9 cellular contexts compared by ENCODE assay signal in the genomic region with DNA sequence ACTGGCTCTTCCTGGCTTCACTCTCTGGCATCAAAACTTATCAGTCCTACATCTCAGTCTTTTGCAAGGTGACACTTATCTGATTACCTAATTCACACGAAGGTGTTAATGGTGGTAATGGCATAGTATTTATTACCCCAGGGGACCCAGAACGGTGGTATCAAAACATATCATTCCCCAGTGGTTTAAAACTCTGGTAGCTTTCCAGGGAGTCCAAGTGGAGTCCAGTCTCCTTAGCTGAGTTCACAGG. TPM values are rescaled to one million over a fixed set of nuclear protein-coding genes. Genes with fewer than 3 reads are reported as not detected.
DNase-seq lines count a peak whose midpoint lies in the region; ATAC-seq and TF ChIP-seq lines count a peak whose summit lies in the region.
"Had no signal": no experiment of that assay in that cellular context is flagged by ENCODE, and none has a peak within 500 bp of the region (broad histone marks: within the 10 kb centered on the region; RNA-seq: fewer than 3 reads in every experiment).

No MANE protein-coding gene starts in this region.

- H3K36me3 ChIP-seq in Caco-2 (ENCODE audit: control insufficient read depth, insufficient read depth, low read length) (no peaks in the 10 kb centered on the region), skeletal muscle satellite cell (ENCODE audit: insufficient read depth, low read length) (peaks cover 14% of the 10 kb centered on the region)

- H3K4me1 ChIP-seq in Caco-2 (peaks cover 38% of the 10 kb centered on the region), foreskin keratinocyte (peaks cover 57% of the 10 kb centered on the region), skeletal muscle satellite cell (ENCODE audit: control insufficient read depth, insufficient read depth, low read length) (peaks cover 89% of the 10 kb centered on the region)

- H3K9ac ChIP-seq in skeletal muscle satellite cell (ENCODE audit: low read depth, low read length), result peak overlapping the region; percentile 80

- H3K4me1 Mint-ChIP-seq in Caco-2 (ENCODE audit: low read depth, unreplicated experiment), result peaks cover 31% of the 10 kb centered on the region

- no peak for ATAC-seq in foreskin keratinocyte

- H3K9me3 Mint-ChIP-seq in Caco-2 (ENCODE audit: unreplicated experiment), result peaks cover 12% of the 10 kb centered on the region

- intact Hi-C loops in Caco-2 (cut with micrococcal nuclease; ENCODE audit: unreplicated experiment), result no loop called here
- intact Hi-C loops in posterior cingulate gyrus (cut with DNase I), result no loop called here

- H3K9me3 ChIP-seq in Caco-2, result peaks cover 7% of the 10 kb centered on the region; the same call in 1 of the 2 replicates
- H3K9me3 ChIP-seq in skeletal muscle satellite cell (replicated peaks; ENCODE audit: low read length), result peaks cover 5% of the 10 kb centered on the region

- H3K27me3 ChIP-seq in Caco-2 (replicated peaks; ENCODE audit: control insufficient read depth, insufficient read depth, low read length), result no peaks in the 10 kb centered on the region
- no peaks in the 10 kb centered on the region for H3K27me3 ChIP-seq in foreskin keratinocyte
- H3K27me3 ChIP-seq in skeletal muscle satellite cell (ENCODE audit: control insufficient read depth, insufficient read depth, low read length), result no peaks in the 10 kb centered on the region

- H3K4me2 ChIP-seq in skeletal muscle satellite cell (ENCODE audit: low read length), result peak overlapping the region; percentile 63

- peak overlapping the region; percentile 74 for H3K27ac Mint-ChIP-seq in Caco-2 (ENCODE audit: unreplicated experiment)
- H3K27ac Mint-ChIP-seq: endodermal cell had no signal

- H3K4me3 Mint-ChIP-seq in Caco-2 (ENCODE audit: unreplicated experiment), result no peak overlapping the region
- H3K4me3 Mint-ChIP-seq: endodermal cell had no signal

- no peak overlapping the region for H3K4me3 ChIP-seq in Caco-2 (ENCODE audit: low read depth, low read length)
- peak overlapping the region; percentile 17 for H3K4me3 ChIP-seq in skeletal muscle satellite cell (ENCODE audit: low read length)

- H3K36me3 Mint-ChIP-seq in Caco-2 (ENCODE audit: insufficient read depth, unreplicated experiment), result peaks cover 20% of the 10 kb centered on the region

- TF ChIP-seq CTCF in Caco-2 (IDR thresholded peaks at IDR 0.05; ENCODE audit: insufficient read depth in 1 of 2, low read depth in 1 of 2, low read length in 1 of 2, severe bottlenecking in 1 of 2, unreplicated experiment in 1 of 2) (no peak), RWPE1 (conservative IDR thresholded peaks at IDR 0.05; ENCODE audit: low read depth) (no peak), foreskin keratinocyte (conservative IDR thresholded peaks at IDR 0.05) (no peak)

- DNase-seq in Caco-2, result no peak
- no peak for DNase-seq in RWPE1 (ENCODE audit: low spot score)
- no peak for DNase-seq in foreskin keratinocyte
- no peak for DNase-seq in stimulated activated CD4-positive, alpha-beta T cell treated with anti-CD3 and anti-CD28 coated beads, Interleukin-1b, Interleukin-23, amount 100 ng/mL, for 48 hours
- DNase-seq in posterior cingulate gyrus, result no peak
- no peak for DNase-seq in NCI-H446 (lab: John Stamatoyannopoulos, UW)
- DNase-seq: endodermal cell; stimulated activated CD4-positive, alpha-beta T cell treated with anti-CD3 and anti-CD28 coated beads, Interleukin-4, amount 100 ng/mL, for 1 hour had no signal

- CTCF ChIA-PET in Caco-2 (lab: Charles Lee), result interaction anchor here (0.6 kb wide), 1 partner anchor 17 kb away, joined by 4 read pairs; no protein-coding TSS in a partner anchor
- CTCF ChIA-PET in RWPE1 (lab: Yijun Ruan, JAX), result interaction anchor here (0.6 kb wide), 1 partner anchor 197 kb away, joined by 3 read pairs; no protein-coding TSS in a partner anchor

- H3K27ac ChIP-seq in RWPE1, result peak overlapping the region; percentile 97
- H3K27ac ChIP-seq in foreskin keratinocyte, result peak overlapping the region; percentile 98

- POLR2A ChIA-PET in Caco-2 (lab: Charles Lee) (no interaction called here), RWPE1 (lab: Yijun Ruan, JAX; ENCODE audit: low non-redundant PET) (no interaction called here)

- no peaks in the 10 kb centered on the region for H3K27me3 Mint-ChIP-seq in Caco-2 (ENCODE audit: insufficient read depth, unreplicated experiment)

- no TSS peak for BruUV-seq in Caco-2 (replicated peaks; lab: Mats Ljungman, UMichigan)

RNA-seq across cellular contexts. Expression of a gene that starts 41.3 kb away (rescaled TPM):
- 51.5 and 54.8 TPM in 2 replicates for total RNA-seq in Caco-2 (2022)
- 49.9 and 57.4 TPM in 2 replicates for total RNA-seq in foreskin keratinocyte
- 27.2 and 29.4 TPM in 2 replicates for polyA plus RNA-seq in foreskin keratinocyte
- 18.3 and 32.1 TPM in 2 replicates for total RNA-seq in skeletal muscle satellite cell (2012; rRNA removed)
